ENCODE assay signal across 16 cellular contexts in genomic region chr2:58109481-58109880, GRCh38.
DNase-seq lines count a peak whose midpoint lies in the region; ATAC-seq and TF ChIP-seq lines count a peak whose summit lies in the region.
"Had no signal": no experiment of that assay in that cellular context is flagged by ENCODE, and none has a peak within 500 bp of the region (broad histone marks: within the 10 kb centered on the region; RNA-seq: fewer than 3 reads in every experiment).

No MANE protein-coding gene starts in this region.

- no peak for TF ChIP-seq CTCF in HCT116 (IDR thresholded peaks at IDR 0.05 in 2 of 3, conservative IDR thresholded peaks at IDR 0.05 in 1 of 3; ENCODE audit: borderline replicate concordance in 1 of 3, insufficient read depth in 1 of 3, low read depth in 2 of 3, low read length in 2 of 3)
- no peak for TF ChIP-seq CTCF in RWPE2 (IDR thresholded peaks at IDR 0.05; ENCODE audit: poor library complexity, severe bottlenecking)
- no peak for TF ChIP-seq CTCF in fibroblast of the aortic adventitia (IDR thresholded peaks at IDR 0.05; ENCODE audit: insufficient read depth, low read length)

- peak overlapping the region; percentile 62; the same call in 1 of the 2 replicates for H3K9ac ChIP-seq in HCT116 (ENCODE audit: low read length)

- no peak for TF ChIP-seq RAD21 in HCT116 (IDR thresholded peaks at IDR 0.05; ENCODE audit: low read depth)

- no peaks in the 10 kb centered on the region for H3K27me3 ChIP-seq in HCT116 (ENCODE audit: insufficient read depth, low read length)
- H3K27me3 ChIP-seq in RWPE2 (ENCODE audit: insufficient read depth, poor library complexity, severe bottlenecking): no peaks in the 10 kb centered on the region

- ATAC-seq in HCT116 (no peak), RWPE2 (ENCODE audit: low read depth) (no peak), HG02938 (IDR thresholded peaks at IDR 0.05; ENCODE audit: unreplicated experiment) (no peak), HG03135 (IDR thresholded peaks at IDR 0.05; ENCODE audit: unreplicated experiment) (no peak)
- ATAC-seq: K562 had no signal

- no peak for TF ChIP-seq POLR2A in HCT116 (IDR thresholded peaks at IDR 0.05; ENCODE audit: borderline replicate concordance, extremely low read depth, insufficient read depth, insufficient read length)

- H3K9me3 ChIP-seq in HCT116 (ENCODE audit: control insufficient read depth in 1 of 2, insufficient read depth in 1 of 2, low read depth in 1 of 2, low read length in 2 of 2): no peaks in the 10 kb centered on the region
- no peaks in the 10 kb centered on the region for H3K9me3 ChIP-seq in RWPE2 (ENCODE audit: severe bottlenecking)
- H3K9me3 ChIP-seq: HAP-1 had no signal

- BruUV-seq in HCT116 (replicated peaks; lab: Mats Ljungman, UMichigan): no TSS peak

- H3K4me3 ChIP-seq in HCT116 (replicated peaks in 1 of 2; ENCODE audit: low read depth in 1 of 2, low read length in 2 of 2) (no peak overlapping the region), RWPE2 (ENCODE audit: severe bottlenecking) (no peak overlapping the region), fibroblast of the aortic adventitia (ENCODE audit: low read depth, low read length) (no peak overlapping the region)
- H3K4me3 ChIP-seq: HAP-1, K562 had no signal

- POLR2A ChIA-PET in HCT116 (lab: Charles Lee): interaction anchor here (0.7 kb wide), 1 partner anchor 201 kb away, joined by 3 read pairs; no protein-coding TSS in a partner anchor

- no peaks in the 10 kb centered on the region; the same call in 1 of the 2 replicates for H3K9me2 ChIP-seq in HCT116 (ENCODE audit: insufficient read depth)

- no peaks in the 10 kb centered on the region for H4K20me1 ChIP-seq in HCT116 (ENCODE audit: insufficient read depth)

- H3K79me2 ChIP-seq in HCT116 (ENCODE audit: insufficient read depth, low read length): peaks cover 71% of the 10 kb centered on the region

- RAD21 ChIA-PET in HCT116 (lab: Charles Lee; ENCODE audit: low non-redundant PET in 1 of 2, low total read pairs in 2 of 2, uncharacterized antibody in 2 of 2, unreplicated experiment in 2 of 2): no interaction called here

- no peak overlapping the region for H2AFZ ChIP-seq in HCT116 (ENCODE audit: low read depth, low read length, poor library complexity, severe bottlenecking)

- H3K27ac ChIP-seq in HCT116 (ENCODE audit: low read depth, low read length) (no peak overlapping the region), RWPE2 (ENCODE audit: poor library complexity, severe bottlenecking) (peak overlapping the region; percentile 94)

- H3K4me2 ChIP-seq in HCT116 (ENCODE audit: low read length): peak overlapping the region; percentile 75; the same call in 1 of the 2 replicates

- intact Hi-C loops in HCT116 (cut with micrococcal nuclease): loop anchor here (2.0 kb wide), 1 partner anchor 63 kb away; the partner anchor contains the start of gene VRK2

- H3K4me1 ChIP-seq in HCT116 (ENCODE audit: control insufficient read depth in 1 of 2, insufficient read depth in 2 of 2, low read length in 2 of 2) (peaks cover 25 to 82% of the 10 kb centered on the region in 2 experiments), RWPE2 (ENCODE audit: insufficient read depth, poor library complexity, severe bottlenecking) (peaks cover 53% of the 10 kb centered on the region)

- DNase-seq in HCT116 (ENCODE audit: low read depth, low spot score) (no peak), RWPE2 (ENCODE audit: low spot score) (no peak), fibroblast of the aortic adventitia (ENCODE audit: low read depth) (peak; percentile 25), midbrain (lab: John Stamatoyannopoulos, UW) (no peak), SHP77 treated with DMSO at 0.1 percent for 48 hours (lab: John Stamatoyannopoulos, UW) (no peak)
- DNase-seq: DMS79 treated with DMSO at 0.1 percent for 48 hours, NCI-H1105 treated with DMSO at 0.1 percent for 48 hours, NCI-H1694, NCI-H510A, NCI-H774, OCI-M1, RPMI8226 had no signal

- CTCF ChIA-PET in HCT116 (lab: Charles Lee): no interaction called here

- H3K36me3 ChIP-seq in HCT116 (ENCODE audit: control insufficient read depth in 1 of 2, insufficient read depth in 2 of 2, low read length in 2 of 2) (peaks cover 0 to 9% of the 10 kb centered on the region in 2 experiments; a peak in 1 of 4 replicates), RWPE2 (ENCODE audit: low read depth) (no peaks in the 10 kb centered on the region)
- H3K36me3 ChIP-seq: HAP-1 had no signal

TF ChIP-seq in HCT116, 20 proteins besides CTCF, POLR2A, EP300 and RAD21:
- TF ChIP-seq EZH2phosphoT487 (IDR thresholded peaks at IDR 0.05; ENCODE audit: borderline replicate concordance) (no peak), ZBTB33 (IDR thresholded peaks at IDR 0.05; ENCODE audit: extremely low read depth, insufficient replicate concordance, low read length) (no peak)
TF ChIP-seq in HCT116: peak in this region for 0.
